ENCODE assay signal across 7 cellular contexts in genomic region chr20:18288748-18289705, GRCh38. TPM values are rescaled to one million over a fixed set of nuclear protein-coding genes. Genes with fewer than 3 reads are reported as not detected.
A peak's percentile ranks its signal among the peaks of the same experiment; 100 is the strongest.
DNase-seq lines count a peak whose midpoint lies in the region; ATAC-seq and TF ChIP-seq lines count a peak whose summit lies in the region.

No MANE protein-coding gene starts in this region.

- peak overlapping the region; percentile 98 for H3K27ac Mint-ChIP-seq in MCF 10A (ENCODE audit: low read depth, unreplicated experiment)

- H3K4me3 ChIP-seq in GM12864 (ENCODE audit: low read depth, low read length) (peak overlapping the region; percentile 94), LNCaP clone FGC (ENCODE audit: low read depth, low read length) (peak overlapping the region; percentile 84), liver (ENCODE audit: low read depth in 1 of 3, low read length in 3 of 3) (peak overlapping the region; percentile 72 to 96 (median 87)), tibial nerve (peak overlapping the region; percentile 66 to 95 (median 89))

- H3K9me3 ChIP-seq in liver (ENCODE audit: control insufficient read depth in 4 of 4, low read length in 3 of 4) = peaks cover 1 to 19% (median 17%) of the 10 kb centered on the region in 4 donors
- H3K9me3 ChIP-seq in tibial nerve = peaks cover 0 to 24% (median 8%) of the 10 kb centered on the region in 4 donors

- no peaks in the 10 kb centered on the region for H3K27me3 Mint-ChIP-seq in MCF 10A (ENCODE audit: insufficient read depth, unreplicated experiment)

- H3K9me3 Mint-ChIP-seq in MCF 10A (ENCODE audit: unreplicated experiment) = peaks cover 17% of the 10 kb centered on the region

- peaks cover 0 to 7% (median 2%) of the 10 kb centered on the region in 4 donors for H3K27me3 ChIP-seq in liver (ENCODE audit: control insufficient read depth in 4 of 4, insufficient read depth in 4 of 4, low read length in 3 of 4)
- H3K27me3 ChIP-seq in tibial nerve = peaks cover 0 to 4% of the 10 kb centered on the region in 2 donors

- DNase-seq in GM12864 (ENCODE audit: low read depth) (no peak), LNCaP clone FGC (ENCODE audit: low read depth) (no peak), MCF 10A (ENCODE audit: unreplicated experiment) (peak; percentile 28), tibial nerve (ENCODE audit: low spot score in 2 of 2) (no peak)

- H3K4me3 Mint-ChIP-seq in MCF 10A (ENCODE audit: unreplicated experiment) = peak overlapping the region; percentile 100

- CTCF ChIA-PET in MCF 10A (lab: Yijun Ruan, JAX) = interaction anchor here (0.5 to 3.8 kb wide), 10 partner anchors 11 to 1373 kb away, joined by 3 to 32 read pairs (median 3); partner anchors contain the start of genes KAT14 and PET117

- H3K9ac ChIP-seq in liver (ENCODE audit: low read depth in 1 of 2, low read length in 2 of 2) = peak overlapping the region in 1 of 2 donors; percentile 76

- H3K36me3 Mint-ChIP-seq in MCF 10A (ENCODE audit: insufficient read depth, unreplicated experiment) = peaks cover 25% of the 10 kb centered on the region

- TSS peak; percentile 39 for BruUV-seq in MCF 10A (replicated peaks; lab: Mats Ljungman, UMichigan)

- no peak for TF ChIP-seq POLR2A in tibial nerve (IDR thresholded peaks at IDR 0.05)

- ATAC-seq in GM19395 (IDR thresholded peaks at IDR 0.05; ENCODE audit: unreplicated experiment) (no peak), HG03520 (IDR thresholded peaks at IDR 0.05; ENCODE audit: unreplicated experiment) (no peak)

- POLR2A ChIA-PET in MCF 10A (lab: Yijun Ruan, JAX) = interaction anchor here (0.5 to 4.5 kb wide), 44 partner anchors 10 to 1688 kb away, joined by 3 to 59 read pairs (median 4); partner anchors contain the start of genes DZANK1, KAT14, MGME1 and OVOL2

- no peak for TF ChIP-seq RAD21 in liver (IDR thresholded peaks at IDR 0.05)

- TF ChIP-seq EP300 in tibial nerve (IDR thresholded peaks at IDR 0.05) = no peak

- TF ChIP-seq CTCF in GM12864 (IDR thresholded peaks at IDR 0.05; ENCODE audit: low read depth, low read length, missing control alignments) (no peak), LNCaP clone FGC (IDR thresholded peaks at IDR 0.05; ENCODE audit: control insufficient read depth, extremely low read depth, insufficient read depth) (no peak), MCF 10A (IDR thresholded peaks at IDR 0.05; ENCODE audit: unreplicated experiment) (no peak), liver (IDR thresholded peaks at IDR 0.05; ENCODE audit: low read depth, low read length, missing input control) (no peak), tibial nerve (IDR thresholded peaks at IDR 0.05) (no peak)

- H3K4me1 ChIP-seq in liver (ENCODE audit: control insufficient read depth in 4 of 4, insufficient read depth in 4 of 4, low read length in 3 of 4) (peaks cover 4 to 20% (median 11%) of the 10 kb centered on the region in 4 donors), tibial nerve (peaks cover 0 to 20% (median 5%) of the 10 kb centered on the region in 4 donors)

- H3K36me3 ChIP-seq in liver (ENCODE audit: control insufficient read depth in 4 of 4, insufficient read depth in 3 of 4, low read depth in 1 of 4, low read length in 3 of 4) = peaks cover 0 to 7% (median 2%) of the 10 kb centered on the region in 4 donors
- peaks cover 0 to 32% (median 0%) of the 10 kb centered on the region in 3 donors for H3K36me3 ChIP-seq in tibial nerve

- WGBS in liver = 21% methylated on average over 28 of the region's 28 CpGs
- 23 to 25% methylated on average over 28 of the region's 28 CpGs for WGBS in tibial nerve, 2 donors

- intact Hi-C loops in MCF 10A (cut with micrococcal nuclease) = loop anchor here (10.0 kb wide), 1 partner anchor 604 kb away; the partner anchor contains the start of gene RRBP1

- peaks cover 35% of the 10 kb centered on the region for H3K4me1 Mint-ChIP-seq in MCF 10A (ENCODE audit: insufficient read depth, unreplicated experiment)

- H3K27ac ChIP-seq in liver (ENCODE audit: low read depth in 1 of 2, low read length in 2 of 2) = peak overlapping the region; percentile 83 to 95
- peak overlapping the region in 3 of 4 donors; percentile 95 to 96 (median 96) for H3K27ac ChIP-seq in tibial nerve

TF ChIP-seq in liver, 16 proteins besides CTCF, POLR2A, EP300 and RAD21:
- TF ChIP-seq FOXA1 (IDR thresholded peaks at IDR 0.05) (no peak), REST (IDR thresholded peaks at IDR 0.05) (no peak), NR2F2 (IDR thresholded peaks at IDR 0.05) (no peak), GABPA (IDR thresholded peaks at IDR 0.05 in 1 of 2, conservative IDR thresholded peaks at IDR 0.05 in 1 of 2) (no peak), JUND (IDR thresholded peaks at IDR 0.05) (no peak), MAX (IDR thresholded peaks at IDR 0.05) (no peak), EGR1 (IDR thresholded peaks at IDR 0.05; ENCODE audit: low read depth in 2 of 2) (no peak), YY1 (IDR thresholded peaks at IDR 0.05) (no peak)

RNA-seq across cellular contexts. Expression of gene ZNF133, which starts 0.7 kb away (rescaled TPM):
- 25.3 and 30.4 TPM in 2 replicates for total RNA-seq in MCF 10A (2022)
- total RNA-seq in liver = 1 to 10 TPM; 8.4 to 9.5 TPM
- polyA plus RNA-seq in liver = 1 to 10 TPM; 3.4 to 3.6 TPM
- 10 to 100 TPM; 17.3 to 26.4 (median 22.4) TPM for total RNA-seq in tibial nerve
